8 cellular contexts compared by ENCODE assay signal in genomic region chr9:751137-752051, GRCh38.
A peak's percentile ranks its signal among the peaks of the same experiment; 100 is the strongest.
DNase-seq lines count a peak whose midpoint lies in the region; ATAC-seq and TF ChIP-seq lines count a peak whose summit lies in the region.

No MANE protein-coding gene starts in this region.

- intact Hi-C loops in Right ventricle myocardium superior (cut with DNase I) = no loop called here
- intact Hi-C loops in cardiac septum (cut with DNase I) = loop anchor here (5.0 kb wide), 1 partner anchor 54 kb away; no protein-coding TSS in a partner anchor
- intact Hi-C loops in uterus (cut with DNase I; ENCODE audit: low total_unique reads) = no loop called here

- TF ChIP-seq EP300 in gastroesophageal sphincter (IDR thresholded peaks at IDR 0.05) = no peak

- DNase-seq in Right ventricle myocardium superior = no peak
- no peak for DNase-seq in cardiac septum (ENCODE audit: low spot score)
- no peak for DNase-seq in Peyer's patch
- no peak for DNase-seq in uterus
- DNase-seq in erythroblast (lab: John Stamatoyannopoulos, UW) = no peak
- no peak for DNase-seq in DMS53 (lab: John Stamatoyannopoulos, UW)
- no peak for DNase-seq in NCI-H2081 (lab: John Stamatoyannopoulos, UW)

- H3K4me3 ChIP-seq in Peyer's patch = no peak overlapping the region
- no peak overlapping the region for H3K4me3 ChIP-seq in gastroesophageal sphincter
- H3K4me3 ChIP-seq in uterus = no peak overlapping the region

- ATAC-seq in Right ventricle myocardium superior (ENCODE audit: poor library complexity) (peak; percentile 67), gastroesophageal sphincter (no peak)

- H3K27ac ChIP-seq in Peyer's patch = peak overlapping the region in 3 of 4 donors; percentile 52 to 71 (median 59)
- H3K27ac ChIP-seq in gastroesophageal sphincter = peak overlapping the region; percentile 76 to 87 (median 81)
- H3K27ac ChIP-seq in uterus = peak overlapping the region; percentile 60 to 65

- 64 to 72% methylated on average over 6 to 11 of the region's 14 CpGs for whole genome bisulfite sequencing in gastroesophageal sphincter (ENCODE audit: low coverage in 1 of 2), 2 donors

- H3K9me3 ChIP-seq in Peyer's patch (no peaks in the 10 kb centered on the region), gastroesophageal sphincter (no peaks in the 10 kb centered on the region), uterus (no peaks in the 10 kb centered on the region)

- no peak for TF ChIP-seq CTCF in Peyer's patch (IDR thresholded peaks at IDR 0.05)
- no peak for TF ChIP-seq CTCF in gastroesophageal sphincter (IDR thresholded peaks at IDR 0.05)
- TF ChIP-seq CTCF in uterus (IDR thresholded peaks at IDR 0.05) = no peak

- H3K27me3 ChIP-seq in Peyer's patch (no peaks in the 10 kb centered on the region), gastroesophageal sphincter (no peaks in the 10 kb centered on the region), uterus (no peaks in the 10 kb centered on the region)

- H3K36me3 ChIP-seq in Peyer's patch (no peaks in the 10 kb centered on the region), gastroesophageal sphincter (peaks cover 0 to 22% of the 10 kb centered on the region in 2 donors), uterus (no peaks in the 10 kb centered on the region)

- H3K4me1 ChIP-seq in Peyer's patch (peaks cover 0 to 8% (median 0%) of the 10 kb centered on the region in 4 donors), gastroesophageal sphincter (peaks cover 3 to 39% (median 8%) of the 10 kb centered on the region in 3 donors), uterus (peaks cover 0 to 5% of the 10 kb centered on the region in 2 donors)

- TF ChIP-seq POLR2A in Peyer's patch (IDR thresholded peaks at IDR 0.05) (no peak), gastroesophageal sphincter (IDR thresholded peaks at IDR 0.05) (no peak), uterus (IDR thresholded peaks at IDR 0.05) (no peak), erythroblast (IDR thresholded peaks at IDR 0.05; ENCODE audit: low read length) (no peak)
